In genomic region chr13:28048768-28049167, GRCh38 we compare ENCODE assay signal across 18 cellular contexts. TPM values are rescaled to one million over a fixed set of nuclear protein-coding genes. Genes with fewer than 3 reads are reported as not detected.
"Had no signal": no experiment of that assay in that cellular context is flagged by ENCODE, and none has a peak within 500 bp of the region (broad histone marks: within the 10 kb centered on the region; RNA-seq: fewer than 3 reads in every experiment).

No MANE protein-coding gene starts in this region.

- H3K4me3 ChIP-seq: body of pancreas, gastroesophageal sphincter, lung, neural progenitor cell, psoas muscle, right lobe of liver, smooth muscle cell had no signal

- H3K36me3 ChIP-seq: gastroesophageal sphincter, neural progenitor cell, right lobe of liver, WERI-Rb-1 had no signal

- H2AFZ ChIP-seq: neural progenitor cell had no signal

- H3K9me3 ChIP-seq: body of pancreas, gastroesophageal sphincter, psoas muscle, right lobe of liver had no signal

- H3K9me3 Mint-ChIP-seq: activated CD8-positive, alpha-beta T cell treated with anti-CD3 and anti-CD28 coated beads for 36 hours; activated T-cell treated with anti-CD3 and anti-CD28 coated beads, Interleukin-2, amount 50 U/mL, for 72 hours; neural progenitor cell; stimulated activated naive CD8-positive, alpha-beta T cell treated with anti-CD3 and anti-CD28 coated beads, Interleukin-15, amount 100 ng/mL, for 72 hours had no signal

- H3K27ac Mint-ChIP-seq: activated CD4-positive, alpha-beta T cell treated with anti-CD3 and anti-CD28 coated beads for 36 hours; activated CD8-positive, alpha-beta T cell treated with anti-CD3 and anti-CD28 coated beads for 36 hours; activated T-cell treated with anti-CD3 and anti-CD28 coated beads, Interleukin-2, amount 50 U/mL, for 72 hours; neural progenitor cell had no signal

- H3K4me2 ChIP-seq: neural progenitor cell, smooth muscle cell had no signal

- H3K4me3 Mint-ChIP-seq: activated CD4-positive, alpha-beta T cell treated with anti-CD3 and anti-CD28 coated beads for 36 hours; activated CD8-positive, alpha-beta T cell treated with anti-CD3 and anti-CD28 coated beads for 36 hours; activated naive CD8-positive, alpha-beta T cell treated with anti-CD3 and anti-CD28 coated beads for 36 hours; neural progenitor cell; stimulated activated naive CD8-positive, alpha-beta T cell treated with anti-CD3 and anti-CD28 coated beads, Interleukin-15, amount 100 ng/mL, for 72 hours had no signal

- ATAC-seq: activated CD4-positive, alpha-beta T cell treated with anti-CD3 and anti-CD28 coated beads for 36 hours; activated T-cell treated with anti-CD3 and anti-CD28 coated beads, Interleukin-2, amount 50 U/mL, for 72 hours; body of pancreas; gastroesophageal sphincter; left colon; psoas muscle; right lobe of liver had no signal

- DNase-seq: activated CD4-positive, alpha-beta T cell treated with anti-CD3 and anti-CD28 coated beads for 36 hours; activated CD8-positive, alpha-beta T cell treated with anti-CD3 and anti-CD28 coated beads for 36 hours; activated naive CD8-positive, alpha-beta T cell treated with anti-CD3 and anti-CD28 coated beads for 36 hours; activated T-cell treated with anti-CD3 and anti-CD28 coated beads, Interleukin-2, amount 50 U/mL, for 72 hours; amygdala; body of pancreas; caudate nucleus; left colon; midbrain; psoas muscle; right lobe of liver; stimulated activated naive CD8-positive, alpha-beta T cell treated with anti-CD3 and anti-CD28 coated beads, Interleukin-15, amount 100 ng/mL, for 72 hours; WERI-Rb-1 had no signal

- H3K36me3 Mint-ChIP-seq: activated naive CD8-positive, alpha-beta T cell treated with anti-CD3 and anti-CD28 coated beads for 36 hours; neural progenitor cell had no signal

- H3K4me1 Mint-ChIP-seq: neural progenitor cell had no signal

- H3K27ac ChIP-seq: gastroesophageal sphincter, neural progenitor cell, psoas muscle, right lobe of liver, WERI-Rb-1 had no signal

- H3K27me3 ChIP-seq: body of pancreas, right lobe of liver had no signal

- H3K4me1 ChIP-seq: gastroesophageal sphincter, psoas muscle had no signal

- H3K9ac ChIP-seq: neural progenitor cell had no signal

RNA-seq across cellular contexts. Expression of gene FLT3, which starts 51.6 kb away (rescaled TPM):
- total RNA-seq: activated CD8-positive, alpha-beta T cell treated with anti-CD3 and anti-CD28 coated beads for 36 hours; osteocyte; smooth muscle cell had no signal
- polyA plus RNA-seq: smooth muscle cell had no signal
